ENCODE assay signal across 15 cellular contexts in genomic region chr20:23914469-23914868, GRCh38. TPM values are rescaled to one million over a fixed set of nuclear protein-coding genes. Genes with fewer than 3 reads are reported as not detected.
"Had no signal": no experiment of that assay in that cellular context is flagged by ENCODE, and none has a peak within 500 bp of the region (broad histone marks: within the 10 kb centered on the region; RNA-seq: fewer than 3 reads in every experiment).

No MANE protein-coding gene starts in this region.

RNA-seq across cellular contexts. Expression of gene CST5, which starts 34.9 kb away (rescaled TPM):
- total RNA-seq: activated B cell treated with CpG ODN at 0.5 μM for 24 hours; activated CD4-positive, alpha-beta memory T cell treated with anti-CD3 and anti-CD28 coated beads for 36 hours; activated CD4-positive, alpha-beta memory T cell treated with anti-CD3 and anti-CD28 coated beads, Interleukin-2, amount 10 ng/mL, durations not matched to agents 7 days and 5 days; activated CD4-positive, alpha-beta T cell treated with anti-CD3 and anti-CD28 coated beads for 36 hours; activated CD4-positive, alpha-beta T cell treated with anti-CD3 and anti-CD28 coated beads, Interleukin-2, amount 10 ng/mL, durations not matched to agents 24 days and 14 days; activated CD4-positive, alpha-beta T cell treated with anti-CD3 and anti-CD28 coated beads, Interleukin-2, amount 10 ng/mL, durations not matched to agents 7 days and 5 days; activated CD8-positive, alpha-beta memory T cell treated with anti-CD3 and anti-CD28 coated beads for 36 hours; activated CD8-positive, alpha-beta memory T cell treated with anti-CD3 and anti-CD28 coated beads, Interleukin-2, amount 10 ng/mL, durations not matched to agents 7 days and 5 days; activated CD8-positive, alpha-beta T cell treated with anti-CD3 and anti-CD28 coated beads for 36 hours; activated CD8-positive, alpha-beta T cell treated with anti-CD3 and anti-CD28 coated beads, Interleukin-2, amount 10 ng/mL, durations not matched to agents 7 days and 5 days; T-cell; T-helper 1 cell treated with Interleukin-12 subunit alpha and Interleukin-12 subunit beta and Interleukin-4 antibody, amounts not matched to agents 30 ng/mL and 1 ng/mL, for 36 hours; T-helper 17 cell; T-helper 2 cell treated with Interferon-gamma antibody and Interleukin-4, amounts not matched to agents 100 ng/mL and 5 ng/mL, for 36 hours; WTC11 had no signal
